ENCODE assay signal across 23 cellular contexts in genomic region chr18:76188097-76188496, GRCh38.
"Had no signal": no experiment of that assay in that cellular context is flagged by ENCODE, and none has a peak within 500 bp of the region (broad histone marks: within the 10 kb centered on the region; RNA-seq: fewer than 3 reads in every experiment).

No MANE protein-coding gene starts in this region.

- H3K9me3 ChIP-seq: MG63, SJSA1 had no signal

- H3K4me3 ChIP-seq: MG63, SJSA1, SK-N-MC had no signal

- H3K27ac ChIP-seq: RWPE1, SJSA1, SK-N-MC had no signal

- H3K27me3 ChIP-seq: MG63, SJSA1 had no signal

- H3K36me3 ChIP-seq: MG63, SJSA1 had no signal

- H3K4me1 ChIP-seq: SJSA1 had no signal

- DNase-seq: IMR-90, Karpas-422, KG1, MG63, NCI-H1092 treated with DMSO at 0.1 percent for 48 hours, NCI-H1436, NCI-H187, NCI-H2029, NCI-H2081 treated with DMSO at 0.1 percent for 48 hours, NCI-H2171, NCI-H226, NCI-H446, NCI-H510A, NCI-H524 treated with DMSO at 0.1 percent for 48 hours, NCI-H69, NCI-H774, PC-3, SIG-M5 had no signal

- ATAC-seq: HepG2, Panc1, PC-3 had no signal
